In genomic region chr18:31093294-31093693, GRCh38 we compare ENCODE assay signal across 10 cellular contexts. TPM values are rescaled to one million over a fixed set of nuclear protein-coding genes. Genes with fewer than 3 reads are reported as not detected.
"Had no signal": no experiment of that assay in that cellular context is flagged by ENCODE, and none has a peak within 500 bp of the region (broad histone marks: within the 10 kb centered on the region; RNA-seq: fewer than 3 reads in every experiment).

No MANE protein-coding gene starts in this region.

- DNase-seq: GM23248, GOT3, H9, HCEC 1CT, HFFc6, KG1 had no signal

- H3K4me3 ChIP-seq: GM23248 had no signal

- ATAC-seq: HepG2 had no signal

- H3K9ac ChIP-seq: GM23248 had no signal

- H3K27ac ChIP-seq: GM23248, HL-60 had no signal

- FAIRE-seq: H54, HepG2 had no signal

- H2AFZ ChIP-seq: GM23248 had no signal

RNA-seq across cellular contexts. Expression of gene DSC2, which starts 8.9 kb away (rescaled TPM):
- total RNA-seq: GM23248, HFFc6 had no signal
- polyA plus RNA-seq: GM23248, IgD-negative memory B cell had no signal

RNA-seq across cellular contexts. Expression of gene DSC3, which starts 50.8 kb away (rescaled TPM):
- total RNA-seq: GM23248, HFFc6 had no signal
- polyA plus RNA-seq: GM23248, IgD-negative memory B cell had no signal
